8 cellular contexts compared by ENCODE assay signal in genomic region chr18:11310476-11311086, GRCh38.
A peak's percentile ranks its signal among the peaks of the same experiment; 100 is the strongest.
DNase-seq lines count a peak whose midpoint lies in the region; ATAC-seq and TF ChIP-seq lines count a peak whose summit lies in the region.

No MANE protein-coding gene starts in this region.

- no peaks in the 10 kb centered on the region for H4K20me1 ChIP-seq in neural progenitor cell (ENCODE audit: low read depth)

- no peak overlapping the region for H3K4me2 ChIP-seq in neural progenitor cell

- no peaks in the 10 kb centered on the region for H3K4me1 Mint-ChIP-seq in activated naive CD4-positive, alpha-beta T cell treated with anti-CD3 and anti-CD28 coated beads, Interleukin-2, amount 10 ng/mL, durations not matched to agents 7 days and 5 days
- peaks cover 7% of the 10 kb centered on the region for H3K4me1 Mint-ChIP-seq in neural progenitor cell

- H3K79me2 ChIP-seq in neural progenitor cell (ENCODE audit: low read depth): no peaks in the 10 kb centered on the region

- CTCF ChIA-PET in activated naive CD4-positive, alpha-beta T cell treated with anti-CD3 and anti-CD28 coated beads, Interleukin-2, amount 10 ng/mL, durations not matched to agents 7 days and 5 days (lab: Charles Lee): interaction anchor here (0.6 to 3.0 kb wide), 6 partner anchors 9 to 956 kb away, joined by 3 to 30 read pairs (median 5); no protein-coding TSS in a partner anchor

- no peaks in the 10 kb centered on the region for H3K36me3 Mint-ChIP-seq in activated naive CD4-positive, alpha-beta T cell treated with anti-CD3 and anti-CD28 coated beads, Interleukin-2, amount 10 ng/mL, durations not matched to agents 7 days and 5 days
- H3K36me3 Mint-ChIP-seq in neural progenitor cell: no peaks in the 10 kb centered on the region

- no peak overlapping the region for H3K9ac ChIP-seq in neural progenitor cell

- H3K9me3 ChIP-seq in neural progenitor cell (ENCODE audit: low read depth): no peaks in the 10 kb centered on the region

- no peaks in the 10 kb centered on the region for H3K27me3 Mint-ChIP-seq in activated naive CD4-positive, alpha-beta T cell treated with anti-CD3 and anti-CD28 coated beads, Interleukin-2, amount 10 ng/mL, durations not matched to agents 7 days and 5 days
- peaks cover 3% of the 10 kb centered on the region for H3K27me3 Mint-ChIP-seq in neural progenitor cell (ENCODE audit: insufficient read depth, low read depth)

- no peaks in the 10 kb centered on the region for H3K9me3 Mint-ChIP-seq in activated naive CD4-positive, alpha-beta T cell treated with anti-CD3 and anti-CD28 coated beads, Interleukin-2, amount 10 ng/mL, durations not matched to agents 7 days and 5 days
- peaks cover 8% of the 10 kb centered on the region for H3K9me3 Mint-ChIP-seq in neural progenitor cell

- H3K27ac Mint-ChIP-seq in activated naive CD4-positive, alpha-beta T cell treated with anti-CD3 and anti-CD28 coated beads, Interleukin-2, amount 10 ng/mL, durations not matched to agents 7 days and 5 days: no peak overlapping the region
- H3K27ac Mint-ChIP-seq in neural progenitor cell: no peak overlapping the region

- peak; percentile 74 for ATAC-seq in HG03354 (IDR thresholded peaks at IDR 0.05; ENCODE audit: poor library complexity, severe bottlenecking, unreplicated experiment)
- no peak for ATAC-seq in HG03442 (IDR thresholded peaks at IDR 0.05; ENCODE audit: unreplicated experiment)

- no peaks in the 10 kb centered on the region for H3K27me3 ChIP-seq in neural progenitor cell

- TF ChIP-seq CTCF in epithelial cell of esophagus (IDR thresholded peaks at IDR 0.05; ENCODE audit: insufficient read depth, low read depth, low read length, missing control alignments) (peak; percentile 45), neural progenitor cell (IDR thresholded peaks at IDR 0.05) (peak; percentile 79)

- H3K4me3 ChIP-seq in epithelial cell of esophagus (ENCODE audit: low read length): no peak overlapping the region
- H3K4me3 ChIP-seq in neural progenitor cell: no peak overlapping the region

- no peaks in the 10 kb centered on the region for H3K36me3 ChIP-seq in neural progenitor cell

- H3K4me3 Mint-ChIP-seq in activated naive CD4-positive, alpha-beta T cell treated with anti-CD3 and anti-CD28 coated beads, Interleukin-2, amount 10 ng/mL, durations not matched to agents 7 days and 5 days: no peak overlapping the region
- no peak overlapping the region for H3K4me3 Mint-ChIP-seq in neural progenitor cell

- peak; percentile 37 for DNase-seq in activated naive CD4-positive, alpha-beta T cell treated with anti-CD3 and anti-CD28 coated beads, Interleukin-2, amount 10 ng/mL, durations not matched to agents 7 days and 5 days
- DNase-seq in activated naive CD4-positive, alpha-beta T cell treated with anti-CD3 and anti-CD28 coated beads, Interleukin-2, amount 50 U/mL, for 16 hours: no peak
- DNase-seq in RKO (ENCODE audit: low spot score): peak; percentile 65
- peak; percentile 23 for DNase-seq in epithelial cell of esophagus (ENCODE audit: low read depth)
- DNase-seq in neural progenitor cell (ENCODE audit: low spot score): peak; percentile 67
- no peak for DNase-seq in activated effector memory CD4-positive, alpha-beta T cell treated with anti-CD3 and anti-CD28 coated beads, Interleukin-2, amount 50 U/mL, for 16 hours

- no peak overlapping the region for H3K27ac ChIP-seq in neural progenitor cell

- H3K4me1 ChIP-seq in neural progenitor cell: no peaks in the 10 kb centered on the region

- H3F3A ChIP-seq in neural progenitor cell (ENCODE audit: low read depth): no peaks in the 10 kb centered on the region

- no peak overlapping the region for H2AFZ ChIP-seq in neural progenitor cell (replicated peaks)

Comparison
In these comparisons a context has a peak if more than half of its experiments do, and no peak if none do; other contexts are left out.
1. DNase-seq: peak in activated naive CD4-positive, alpha-beta T cell treated with anti-CD3 and anti-CD28 coated beads, Interleukin-2, amount 10 ng/mL, durations not matched to agents 7 days and 5 days (single experiment), RKO (single experiment), epithelial cell of esophagus (single experiment) and neural progenitor cell (single experiment); none in activated naive CD4-positive, alpha-beta T cell treated with anti-CD3 and anti-CD28 coated beads, Interleukin-2, amount 50 U/mL, for 16 hours (single experiment) and activated effector memory CD4-positive, alpha-beta T cell treated with anti-CD3 and anti-CD28 coated beads, Interleukin-2, amount 50 U/mL, for 16 hours (single experiment).